Comparison of ENCODE assay signal across 12 cellular contexts in the genomic region with DNA sequence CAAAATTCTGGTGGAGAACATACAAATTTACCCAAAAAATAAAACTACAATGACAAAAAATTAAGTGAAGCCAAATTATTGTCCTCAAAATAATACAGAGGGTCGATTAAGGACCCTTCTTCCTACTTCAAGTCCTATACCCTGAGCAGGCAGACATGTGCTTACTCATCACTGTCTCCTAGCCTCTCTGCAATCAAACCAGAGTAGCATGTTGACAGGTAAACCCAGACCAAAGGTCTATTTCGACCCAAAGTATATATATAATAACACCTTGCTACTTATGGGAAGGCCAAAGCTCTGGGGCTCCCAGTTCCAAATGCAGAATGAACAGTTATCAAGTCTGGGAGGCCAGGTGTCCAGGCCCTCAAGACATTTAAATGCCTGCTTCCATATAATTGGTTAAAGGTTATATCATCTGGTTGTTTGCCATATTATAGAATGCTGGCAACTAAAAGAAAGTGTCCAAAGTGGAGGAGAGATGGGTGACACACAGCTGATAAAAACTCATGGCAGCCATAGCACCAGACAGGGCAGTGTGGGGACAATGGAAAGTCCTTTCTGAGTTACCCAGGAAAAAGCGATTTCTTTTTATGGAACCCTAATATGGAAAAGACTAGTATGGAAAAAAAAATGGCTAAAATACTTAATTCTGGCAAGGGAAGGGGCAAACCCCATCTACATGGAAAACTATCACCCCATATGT. TPM values are rescaled to one million over a fixed set of nuclear protein-coding genes. Genes with fewer than 3 reads are reported as not detected.
DNase-seq lines count a peak whose midpoint lies in the region; ATAC-seq, FAIRE-seq and TF ChIP-seq lines count a peak whose summit lies in the region.
"Had no signal": no experiment of that assay in that cellular context is flagged by ENCODE, and none has a peak within 500 bp of the region (broad histone marks: within the 10 kb centered on the region; RNA-seq: fewer than 3 reads in every experiment).

No MANE protein-coding gene starts in this region.

- no peak overlapping the region for H2AFZ ChIP-seq in smooth muscle cell (ENCODE audit: low read depth)

- CTCF ChIA-PET in activated CD4-positive, alpha-beta T cell treated with anti-CD3 and anti-CD28 coated beads for 36 hours (lab: Charles Lee), result interaction anchor here (0.7 to 4.9 kb wide), 3 partner anchors 67 to 142 kb away, joined by 3 to 23 read pairs (median 3); no protein-coding TSS in a partner anchor

- POLR2A ChIA-PET in activated CD4-positive, alpha-beta T cell treated with anti-CD3 and anti-CD28 coated beads for 36 hours (lab: Charles Lee), result no interaction called here

- H3K27ac Mint-ChIP-seq in activated CD4-positive, alpha-beta T cell treated with anti-CD3 and anti-CD28 coated beads for 36 hours, result peak overlapping the region; percentile 64

- H3K79me2 ChIP-seq in smooth muscle cell (ENCODE audit: low read depth), result peaks cover 64% of the 10 kb centered on the region

- peak overlapping the region; percentile 39 for H3K9ac ChIP-seq in smooth muscle cell (ENCODE audit: low read depth)

- H3K4me2 ChIP-seq in smooth muscle cell, result peak overlapping the region; percentile 20

- no peak for FAIRE-seq in RCC 7860 (lab: Jason Lieb, UNC)

- H3K4me1 ChIP-seq in smooth muscle cell (ENCODE audit: low read depth), result peaks cover 28% of the 10 kb centered on the region

- no peaks in the 10 kb centered on the region for H3K9me3 ChIP-seq in smooth muscle cell (replicated peaks; ENCODE audit: low read depth)

- WGBS in smooth muscle cell (ENCODE audit: low lambda C conversion rate), result 93% methylated on average over 3 of the region's 3 CpGs

- H3K4me1 Mint-ChIP-seq in activated CD4-positive, alpha-beta T cell treated with anti-CD3 and anti-CD28 coated beads for 36 hours, result peaks cover 77% of the 10 kb centered on the region

- H3K4me3 Mint-ChIP-seq in activated CD4-positive, alpha-beta T cell treated with anti-CD3 and anti-CD28 coated beads for 36 hours, result no peak overlapping the region
- H3K4me3 Mint-ChIP-seq: activated B cell treated with CpG ODN at 0.5 μM for 24 hours, naive B cell had no signal

- H3K27me3 ChIP-seq in brain microvascular endothelial cell (replicated peaks), result no peaks in the 10 kb centered on the region
- no peaks in the 10 kb centered on the region for H3K27me3 ChIP-seq in smooth muscle cell (ENCODE audit: low read depth)

- peaks cover 37% of the 10 kb centered on the region for H3K36me3 Mint-ChIP-seq in activated CD4-positive, alpha-beta T cell treated with anti-CD3 and anti-CD28 coated beads for 36 hours (ENCODE audit: low read depth)

- H3K4me3 ChIP-seq in brain microvascular endothelial cell (ENCODE audit: low read depth, low read length) (no peak overlapping the region), smooth muscle cell (no peak overlapping the region)

- no peak for TF ChIP-seq CTCF in brain microvascular endothelial cell (IDR thresholded peaks at IDR 0.05; ENCODE audit: low read depth, low read length, missing control alignments)
- no peak for TF ChIP-seq CTCF in smooth muscle cell (IDR thresholded peaks at IDR 0.05; ENCODE audit: borderline replicate concordance, insufficient read depth, poor library complexity, severe bottlenecking)

- H3K27ac ChIP-seq in brain microvascular endothelial cell, result peak overlapping the region; percentile 44
- peak overlapping the region; percentile 82 for H3K27ac ChIP-seq in smooth muscle cell (ENCODE audit: low read depth)

- H3K36me3 ChIP-seq in brain microvascular endothelial cell (replicated peaks) (peaks cover 2% of the 10 kb centered on the region), smooth muscle cell (ENCODE audit: low read depth) (peaks cover 10% of the 10 kb centered on the region)

- H4K20me1 ChIP-seq in smooth muscle cell (ENCODE audit: low read depth), result peaks cover 91% of the 10 kb centered on the region

- peak; percentile 31 for ATAC-seq in activated CD4-positive, alpha-beta T cell treated with anti-CD3 and anti-CD28 coated beads for 36 hours
- ATAC-seq in HG02623 (IDR thresholded peaks at IDR 0.05; ENCODE audit: unreplicated experiment), result peak; percentile 12

- DNase-seq in activated CD4-positive, alpha-beta T cell treated with anti-CD3 and anti-CD28 coated beads for 36 hours, result no peak
- no peak for DNase-seq in activated CD4-positive, alpha-beta T cell treated with anti-CD3 and anti-CD28 coated beads, Interleukin-2, amount 50 U/mL, for 4 hours
- DNase-seq in brain microvascular endothelial cell (no peak), smooth muscle cell (lab: John Stamatoyannopoulos, UW; ENCODE audit: unreplicated experiment) (no peak), GOT3 (lab: John Stamatoyannopoulos, UW) (no peak), ACHN (no peak), RCC 7860 (ENCODE audit: low spot score) (no peak)
- DNase-seq: activated B cell treated with CpG ODN at 0.5 μM for 24 hours, naive B cell, RPMI8226, substantia nigra had no signal

- no peaks in the 10 kb centered on the region for H3K9me3 Mint-ChIP-seq in activated CD4-positive, alpha-beta T cell treated with anti-CD3 and anti-CD28 coated beads for 36 hours (ENCODE audit: low read depth)
- H3K9me3 Mint-ChIP-seq: activated B cell treated with CpG ODN at 0.5 μM for 24 hours, naive B cell had no signal

- no peaks in the 10 kb centered on the region for H3K27me3 Mint-ChIP-seq in activated CD4-positive, alpha-beta T cell treated with anti-CD3 and anti-CD28 coated beads for 36 hours
- H3K27me3 Mint-ChIP-seq: activated B cell treated with CpG ODN at 0.5 μM for 24 hours, naive B cell had no signal

- in situ Hi-C loops in brain microvascular endothelial cell (cut with HindIII; ENCODE audit: low pct_ligation_motif_present, low sequenced_read_pairs), result no loop called here
- in situ Hi-C loops in ACHN (cut with HindIII; ENCODE audit: low pct_ligation_motif_present, low pct_unique_long_range_greater_than_20kb, low sequenced_read_pairs), result no loop called here

- intact Hi-C loops in activated CD4-positive, alpha-beta T cell treated with anti-CD3 and anti-CD28 coated beads for 36 hours (cut with DNase I, micrococcal nuclease), result loop anchor here (1.0 to 5.0 kb wide), 10 partner anchors 10 to 189 kb away; no protein-coding TSS in a partner anchor

- H3F3A ChIP-seq in smooth muscle cell (ENCODE audit: low read depth), result peaks cover 8% of the 10 kb centered on the region

RNA-seq across cellular contexts. Expression of gene N4BP1, which starts 53.6 kb away (rescaled TPM):
- total RNA-seq in activated CD4-positive, alpha-beta T cell treated with anti-CD3 and anti-CD28 coated beads for 36 hours, result 10 to 100 TPM; 49.2 to 69.4 TPM
- 35.2 and 48.7 TPM in 2 replicates for total RNA-seq in smooth muscle cell
- polyA plus RNA-seq in smooth muscle cell, result 20.7 and 23.8 TPM in 2 replicates
